In genomic region chr1:114511048-114511785, GRCh38 we compare ENCODE assay signal across 8 cellular contexts. TPM values are rescaled to one million over a fixed set of nuclear protein-coding genes. Genes with fewer than 3 reads are reported as not detected.
A peak's percentile ranks its signal among the peaks of the same experiment; 100 is the strongest.
DNase-seq lines count a peak whose midpoint lies in the region; ATAC-seq and TF ChIP-seq lines count a peak whose summit lies in the region.

TRIM33 (minus strand) TSS chr1:114511203; CDS start chr1:114511076, 127 bp downstream.

- H3K4me3 ChIP-seq in CD4-positive, CD25-positive, alpha-beta regulatory T cell (ENCODE audit: low read depth, low read length) = peak within 1 kb of the TSS; percentile 89
- H3K4me3 ChIP-seq in duodenal mucosa (ENCODE audit: low read depth in 1 of 2, low read length in 2 of 2) (peak within 1 kb of the TSS; percentile 93 to 96), lower leg skin (ENCODE audit: low read depth, poor library complexity, severe bottlenecking) (peak within 1 kb of the TSS; percentile 98)

- intact Hi-C loops in lower leg skin (cut with DNase I; ENCODE audit: low total_unique reads) = no loop called here

- peaks cover 9% of the 10 kb centered on the region for H3K36me3 Mint-ChIP-seq in CD4-positive, CD25-positive, alpha-beta regulatory T cell
- peaks cover 30% of the 10 kb centered on the region for H3K36me3 Mint-ChIP-seq in activated CD4-positive, alpha-beta memory T cell treated with anti-CD3 and anti-CD28 coated beads, Interleukin-2, amount 10 ng/mL, durations not matched to agents 7 days and 5 days (ENCODE audit: low read depth)

- H3K9me3 ChIP-seq in CD4-positive, CD25-positive, alpha-beta regulatory T cell (ENCODE audit: control insufficient read depth in 2 of 2, low read length in 2 of 2) = no peaks in the 10 kb centered on the region
- H3K9me3 ChIP-seq in duodenal mucosa (ENCODE audit: control insufficient read depth in 1 of 2, low read length in 2 of 2) = no peaks in the 10 kb centered on the region

- POLR2A ChIA-PET in activated CD4-positive, alpha-beta memory T cell treated with anti-CD3 and anti-CD28 coated beads, Interleukin-2, amount 10 ng/mL, durations not matched to agents 7 days and 5 days (lab: Charles Lee) = interaction anchor here (0.7 to 3.4 kb wide), 32 partner anchors 8 to 1893 kb away, joined by 3 to 31 read pairs (median 4); partner anchors contain the start of genes BCAS2, CSDE1, NRAS and PHTF1

- peak; percentile 87 to 97 (median 93) for DNase-seq in CD4-positive, CD25-positive, alpha-beta regulatory T cell
- DNase-seq in NCI-H774 (lab: John Stamatoyannopoulos, UW) (peak; percentile 91), lower leg skin (ENCODE audit: low spot score in 2 of 2) (peak; percentile 85 to 97)
- DNase-seq in activated CD4-positive, alpha-beta memory T cell treated with anti-CD3 and anti-CD28 coated beads, Interleukin-2, amount 10 ng/mL, durations not matched to agents 7 days and 5 days = peak; percentile 92
- peak; percentile 91 to 92 for DNase-seq in stimulated activated CD4-positive, alpha-beta T cell treated with anti-CD3 and anti-CD28 coated beads, Interleukin-4, amount 100 ng/mL, for 4 hours

- CTCF ChIA-PET in activated CD4-positive, alpha-beta memory T cell treated with anti-CD3 and anti-CD28 coated beads, Interleukin-2, amount 10 ng/mL, durations not matched to agents 7 days and 5 days (lab: Charles Lee) = interaction anchor here (0.7 to 1.9 kb wide), 8 partner anchors 13 to 754 kb away, joined by 3 to 4 read pairs (median 4); no protein-coding TSS in a partner anchor

- H3K4me3 Mint-ChIP-seq in CD4-positive, CD25-positive, alpha-beta regulatory T cell = peak within 1 kb of the TSS; percentile 95 to 100 (median 98)
- peak within 1 kb of the TSS; percentile 93 for H3K4me3 Mint-ChIP-seq in activated CD4-positive, alpha-beta memory T cell treated with anti-CD3 and anti-CD28 coated beads, Interleukin-2, amount 10 ng/mL, durations not matched to agents 7 days and 5 days

- no peaks in the 10 kb centered on the region for H3K9me3 Mint-ChIP-seq in CD4-positive, CD25-positive, alpha-beta regulatory T cell
- no peaks in the 10 kb centered on the region for H3K9me3 Mint-ChIP-seq in activated CD4-positive, alpha-beta memory T cell treated with anti-CD3 and anti-CD28 coated beads, Interleukin-2, amount 10 ng/mL, durations not matched to agents 7 days and 5 days

- no peaks in the 10 kb centered on the region for H3K27me3 ChIP-seq in CD4-positive, CD25-positive, alpha-beta regulatory T cell (ENCODE audit: control insufficient read depth, insufficient read depth, low read length)
- H3K27me3 ChIP-seq in duodenal mucosa (ENCODE audit: control insufficient read depth in 1 of 2, insufficient read depth in 2 of 2, low read length in 2 of 2) = no peaks in the 10 kb centered on the region

- H3K9ac ChIP-seq in duodenal mucosa (ENCODE audit: low read depth in 1 of 2, low read length in 2 of 2) = peak within 1 kb of the TSS; percentile 96 to 97

- 0% methylated on average over 38 to 61 of the region's 87 CpGs for WGBS in lower leg skin, 2 donors

- peak in 1 of 2 donors; percentile 55 for TF ChIP-seq POLR2A in lower leg skin (IDR thresholded peaks at IDR 0.05)

- peak within 1 kb of the TSS; percentile 99 for H3K27ac ChIP-seq in CD4-positive, CD25-positive, alpha-beta regulatory T cell (ENCODE audit: insufficient read depth, low read length, poor library complexity, severe bottlenecking)
- H3K27ac ChIP-seq in duodenal mucosa (ENCODE audit: low read depth, low read length) = peak within 1 kb of the TSS; percentile 94

- H3K27me3 Mint-ChIP-seq in CD4-positive, CD25-positive, alpha-beta regulatory T cell = peaks cover 7% of the 10 kb centered on the region
- H3K27me3 Mint-ChIP-seq in activated CD4-positive, alpha-beta memory T cell treated with anti-CD3 and anti-CD28 coated beads, Interleukin-2, amount 10 ng/mL, durations not matched to agents 7 days and 5 days = no peaks in the 10 kb centered on the region

- H3K27ac Mint-ChIP-seq in CD4-positive, CD25-positive, alpha-beta regulatory T cell = peak within 1 kb of the TSS; percentile 99
- H3K27ac Mint-ChIP-seq in activated CD4-positive, alpha-beta memory T cell treated with anti-CD3 and anti-CD28 coated beads, Interleukin-2, amount 10 ng/mL, durations not matched to agents 7 days and 5 days = peak within 1 kb of the TSS; percentile 98

- peak; percentile 80 to 84 for ATAC-seq in CD4-positive, CD25-positive, alpha-beta regulatory T cell (ENCODE audit: low read depth in 2 of 2)
- ATAC-seq in GM19438 (IDR thresholded peaks at IDR 0.05; ENCODE audit: low read depth, unreplicated experiment) = peak; percentile 65
- ATAC-seq in HG03571 (IDR thresholded peaks at IDR 0.05; ENCODE audit: unreplicated experiment) = peak; percentile 71

- H3K4me1 ChIP-seq in CD4-positive, CD25-positive, alpha-beta regulatory T cell (ENCODE audit: control insufficient read depth, insufficient read depth, low read length, poor library complexity, severe bottlenecking) = peaks cover 45% of the 10 kb centered on the region
- H3K4me1 ChIP-seq in duodenal mucosa (ENCODE audit: control insufficient read depth in 1 of 2, insufficient read depth in 2 of 2, low read length in 2 of 2) = peaks cover 28 to 31% of the 10 kb centered on the region in 2 donors

- peaks cover 5% of the 10 kb centered on the region for H3K36me3 ChIP-seq in CD4-positive, CD25-positive, alpha-beta regulatory T cell (ENCODE audit: control insufficient read depth, insufficient read depth, low read length)
- H3K36me3 ChIP-seq in duodenal mucosa (ENCODE audit: control insufficient read depth in 1 of 2, insufficient read depth in 2 of 2, low read length in 2 of 2) = no peaks in the 10 kb centered on the region

- H3K4me1 Mint-ChIP-seq in CD4-positive, CD25-positive, alpha-beta regulatory T cell = peaks cover 25 to 56% (median 47%) of the 10 kb centered on the region in 4 donors
- peaks cover 47% of the 10 kb centered on the region for H3K4me1 Mint-ChIP-seq in activated CD4-positive, alpha-beta memory T cell treated with anti-CD3 and anti-CD28 coated beads, Interleukin-2, amount 10 ng/mL, durations not matched to agents 7 days and 5 days

- TF ChIP-seq CTCF in lower leg skin (IDR thresholded peaks at IDR 0.05) = no peak

RNA-seq across cellular contexts. Expression of gene TRIM33, which starts in this region (rescaled TPM):
- total RNA-seq in CD4-positive, CD25-positive, alpha-beta regulatory T cell = 56.6 TPM
- polyA plus RNA-seq in CD4-positive, CD25-positive, alpha-beta regulatory T cell = 10 to 100 TPM; 27.7 to 34.7 (median 30.7) TPM
- 10 to 100 TPM; 36.0 to 36.5 TPM for total RNA-seq in activated CD4-positive, alpha-beta memory T cell treated with anti-CD3 and anti-CD28 coated beads, Interleukin-2, amount 10 ng/mL, durations not matched to agents 7 days and 5 days
- total RNA-seq in lower leg skin = 10 to 100 TPM; 37.5 to 48.6 (median 41.1) TPM

Comparison
In these comparisons a context has a peak if more than half of its experiments do, and no peak if none do; other contexts are left out.
1. Peak in every context shown above with its lines: DNase-seq, ATAC-seq, H3K4me3 ChIP-seq and H3K27ac ChIP-seq.